In the genomic region with DNA sequence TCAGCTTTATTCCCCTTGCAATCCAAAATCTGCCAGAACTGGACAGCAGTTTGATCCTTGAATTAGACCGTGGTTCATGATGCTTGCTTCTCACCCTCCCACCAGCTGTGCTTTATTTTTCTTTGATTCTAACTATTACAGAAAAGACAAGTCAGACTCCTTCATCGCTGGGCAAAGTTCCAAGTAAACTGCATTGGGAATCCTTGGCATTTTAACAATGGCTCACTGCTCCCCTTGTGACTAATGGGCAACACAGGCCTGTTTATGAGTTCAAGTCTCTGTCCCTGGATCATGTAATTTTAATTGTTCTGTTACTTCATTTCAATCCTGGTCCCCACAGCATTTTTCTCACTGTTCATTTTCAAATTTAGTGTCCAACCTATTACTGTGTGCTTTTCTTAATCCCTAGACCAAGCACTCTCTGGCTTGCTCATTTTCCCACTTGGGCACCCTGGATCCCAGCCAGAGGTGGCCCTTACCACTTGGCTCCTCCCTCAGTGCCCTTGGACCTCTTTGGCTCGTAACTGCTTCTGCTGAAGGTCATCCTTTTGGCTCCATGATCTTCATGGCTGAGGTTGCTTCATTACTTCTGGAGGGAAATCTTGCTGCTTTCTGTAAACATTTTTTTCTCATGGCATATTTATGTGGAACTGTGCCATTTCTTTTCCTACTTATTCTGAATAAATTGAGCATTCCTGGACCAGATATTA, we compare ENCODE assay signal across 1 cellular context.
TF ChIP-seq lines count a peak whose summit lies in the region.

No MANE protein-coding gene starts in this region.

TF ChIP-seq in A549, 52 proteins besides CTCF, POLR2A, EP300 and RAD21:
- no peak for TF ChIP-seq HEYL (CRISPR knock-in tag; IDR thresholded peaks at IDR 0.05)
- no peak for TF ChIP-seq FOSL2 (IDR thresholded peaks at IDR 0.05)
- TF ChIP-seq FOSL2 (CRISPR knock-in tag; IDR thresholded peaks at IDR 0.05): no peak
- no peak for TF ChIP-seq HOXA7 (CRISPR knock-in tag; IDR thresholded peaks at IDR 0.05)
- TF ChIP-seq CHD2 (IDR thresholded peaks at IDR 0.05; ENCODE audit: low read length, partially characterized antibody): no peak
- TF ChIP-seq CBX8 (IDR thresholded peaks at IDR 0.05): no peak
- TF ChIP-seq, protein P1, sequence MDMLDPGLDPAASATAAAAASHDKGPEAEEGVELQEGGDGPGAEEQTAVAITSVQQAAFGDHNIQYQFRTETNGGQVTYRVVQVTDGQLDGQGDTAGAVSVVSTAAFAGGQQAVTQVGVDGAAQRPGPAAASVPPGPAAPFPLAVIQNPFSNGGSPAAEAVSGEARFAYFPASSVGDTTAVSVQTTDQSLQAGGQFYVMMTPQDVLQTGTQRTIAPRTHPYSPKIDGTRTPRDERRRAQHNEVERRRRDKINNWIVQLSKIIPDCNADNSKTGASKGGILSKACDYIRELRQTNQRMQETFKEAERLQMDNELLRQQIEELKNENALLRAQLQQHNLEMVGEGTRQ (IDR thresholded peaks at IDR 0.05): no peak
- TF ChIP-seq MAZ (IDR thresholded peaks at IDR 0.05; ENCODE audit: borderline replicate concordance, low read depth, low read length): no peak
- TF ChIP-seq, protein P2, sequence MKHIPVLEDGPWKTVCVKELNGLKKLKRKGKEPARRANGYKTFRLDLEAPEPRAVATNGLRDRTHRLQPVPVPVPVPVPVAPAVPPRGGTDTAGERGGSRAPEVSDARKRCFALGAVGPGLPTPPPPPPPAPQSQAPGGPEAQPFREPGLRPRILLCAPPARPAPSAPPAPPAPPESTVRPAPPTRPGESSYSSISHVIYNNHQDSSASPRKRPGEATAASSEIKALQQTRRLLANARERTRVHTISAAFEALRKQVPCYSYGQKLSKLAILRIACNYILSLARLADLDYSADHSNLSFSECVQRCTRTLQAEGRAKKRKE (CRISPR knock-in tag; IDR thresholded peaks at IDR 0.05; ENCODE audit: low read depth): no peak
- TF ChIP-seq NPAS2 (CRISPR knock-in tag; IDR thresholded peaks at IDR 0.05; ENCODE audit: borderline replicate concordance): no peak
- no peak for TF ChIP-seq NFE2L2 (conservative IDR thresholded peaks at IDR 0.05; ENCODE audit: low read length)
- TF ChIP-seq, protein P3, sequence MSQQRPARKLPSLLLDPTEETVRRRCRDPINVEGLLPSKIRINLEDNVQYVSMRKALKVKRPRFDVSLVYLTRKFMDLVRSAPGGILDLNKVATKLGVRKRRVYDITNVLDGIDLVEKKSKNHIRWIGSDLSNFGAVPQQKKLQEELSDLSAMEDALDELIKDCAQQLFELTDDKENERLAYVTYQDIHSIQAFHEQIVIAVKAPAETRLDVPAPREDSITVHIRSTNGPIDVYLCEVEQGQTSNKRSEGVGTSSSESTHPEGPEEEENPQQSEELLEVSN (IDR thresholded peaks at IDR 0.05; ENCODE audit: borderline replicate concordance, low read depth): no peak
- TF ChIP-seq EHMT2 (IDR thresholded peaks at IDR 0.05; ENCODE audit: low read depth): no peak
- TF ChIP-seq, protein P4, sequence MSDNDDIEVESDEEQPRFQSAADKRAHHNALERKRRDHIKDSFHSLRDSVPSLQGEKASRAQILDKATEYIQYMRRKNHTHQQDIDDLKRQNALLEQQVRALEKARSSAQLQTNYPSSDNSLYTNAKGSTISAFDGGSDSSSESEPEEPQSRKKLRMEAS (IDR thresholded peaks at IDR 0.05): no peak
